ENCODE assay signal across 36 cellular contexts in the genomic region with DNA sequence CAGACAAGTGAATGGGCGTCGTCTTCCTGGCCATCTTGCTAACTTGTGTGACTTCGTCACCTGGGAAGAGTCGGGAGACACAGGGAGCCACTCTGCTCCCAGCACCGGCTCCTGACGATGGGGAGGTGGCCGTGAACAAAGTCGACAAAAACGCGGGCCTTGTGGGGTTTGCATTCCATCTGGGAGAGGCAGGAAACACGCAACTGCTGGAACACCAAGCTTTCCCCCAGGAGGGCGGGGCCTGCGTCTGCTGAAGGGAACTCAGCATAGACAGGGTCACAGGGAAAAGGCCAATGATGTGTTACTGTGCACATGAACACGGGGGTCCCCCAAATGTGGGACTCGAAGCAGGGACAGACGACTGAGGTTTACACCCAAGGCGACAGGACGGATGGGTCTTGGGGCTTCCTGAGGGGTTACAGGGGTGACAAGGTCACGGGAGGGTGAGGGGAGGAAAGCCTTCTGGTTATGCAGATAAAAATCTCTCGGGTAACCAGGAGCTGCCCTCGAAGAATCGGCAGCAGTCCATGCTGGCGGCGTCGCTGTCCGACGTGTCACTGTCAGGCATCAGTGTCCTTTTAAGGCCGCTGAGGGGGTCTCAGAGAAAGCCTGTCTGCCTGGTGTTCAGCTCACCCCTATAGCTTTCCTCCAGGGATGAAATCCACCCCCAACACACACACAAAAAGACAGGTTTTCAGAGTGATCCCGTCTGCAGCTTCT. TPM values are rescaled to one million over a fixed set of nuclear protein-coding genes. Genes with fewer than 3 reads are reported as not detected.
"Had no signal": no experiment of that assay in that cellular context is flagged by ENCODE, and none has a peak within 500 bp of the region (broad histone marks: within the 10 kb centered on the region; RNA-seq: fewer than 3 reads in every experiment).

No MANE protein-coding gene starts in this region.

- H3K27ac ChIP-seq: foreskin keratinocyte, heart right ventricle, left ventricle myocardium inferior, right lobe of liver, thoracic aorta, WERI-Rb-1 had no signal

- H3K9me3 ChIP-seq: heart right ventricle, left ventricle myocardium inferior, mucosa of descending colon, right lobe of liver, thoracic aorta had no signal

- H3K4me3 ChIP-seq: heart right ventricle, left ventricle myocardium inferior, lung, mucosa of descending colon, right lobe of liver, thoracic aorta had no signal

- H3K4me3 Mint-ChIP-seq: activated CD4-positive, alpha-beta T cell treated with anti-CD3 and anti-CD28 coated beads, Interleukin-2, amount 10 ng/mL, durations not matched to agents 24 days and 14 days; activated CD8-positive, alpha-beta T cell treated with anti-CD3 and anti-CD28 coated beads for 36 hours; activated T-cell treated with anti-CD3 and anti-CD28 coated beads, Interleukin-2, amount 50 U/mL, for 4 hours; activated T-helper 17 cell treated with anti-CD3 and anti-CD28 coated beads, Interleukin-2, amount 50 U/mL, for 72 hours; T-helper 17 cell; type B pancreatic cell had no signal

- H3K9me3 Mint-ChIP-seq: activated CD4-positive, alpha-beta T cell treated with anti-CD3 and anti-CD28 coated beads, Interleukin-2, amount 10 ng/mL, durations not matched to agents 24 days and 14 days; activated CD8-positive, alpha-beta T cell treated with anti-CD3 and anti-CD28 coated beads for 36 hours; activated T-cell treated with anti-CD3 and anti-CD28 coated beads, Interleukin-2, amount 50 U/mL, for 4 hours; activated T-helper 17 cell treated with anti-CD3 and anti-CD28 coated beads, Interleukin-2, amount 50 U/mL, for 72 hours; type B pancreatic cell had no signal

- ATAC-seq: activated CD4-positive, CD25-positive, alpha-beta regulatory T cell treated with anti-CD3 and anti-CD28 coated beads, Interleukin-2, amount 50 U/mL, for 24 hours; activated CD8-positive, alpha-beta T cell treated with anti-CD3 and anti-CD28 coated beads for 36 hours; activated T-cell treated with anti-CD3 and anti-CD28 coated beads, Interleukin-2, amount 50 U/mL, for 4 hours; activated T-helper 17 cell treated with anti-CD3 and anti-CD28 coated beads, Interleukin-2, amount 50 U/mL, for 72 hours; foreskin keratinocyte; heart right ventricle; mucosa of descending colon; right lobe of liver; stimulated activated naive CD8-positive, alpha-beta T cell treated with anti-CD3 and anti-CD28 coated beads, Interleukin-15, Interleukin-2, amounts not matched to agents 100 U/mL and 50 U/mL, for 24 hours; T-helper 17 cell had no signal

- DNase-seq: activated CD4-positive, alpha-beta T cell treated with anti-CD3 and anti-CD28 coated beads, Interleukin-2, amount 10 ng/mL, durations not matched to agents 24 days and 14 days; activated CD8-positive, alpha-beta T cell treated with anti-CD3 and anti-CD28 coated beads for 36 hours; activated gamma-delta T cell treated with Interleukin-2 at 50 U/mL for 16 hours; activated naive CD4-positive, alpha-beta T cell treated with anti-CD3 and anti-CD28 coated beads, Interleukin-2, amount 50 U/mL, for 16 hours; activated T-cell treated with anti-CD3 and anti-CD28 coated beads, Interleukin-2, amount 50 U/mL, for 4 hours; amniotic stem cell; caudate nucleus; cortex of kidney; foreskin keratinocyte; heart right ventricle; left ventricle myocardium inferior; mesendoderm; mucosa of descending colon; occipital lobe; right lobe of liver; stimulated activated CD4-positive, alpha-beta T cell treated with anti-CD3 and anti-CD28 coated beads, Interleukin-12 subunit alpha, Interleukin-12 subunit beta, amount 100 ng/mL, for 4 hours; stimulated activated CD4-positive, alpha-beta T cell treated with anti-CD3 and anti-CD28 coated beads, Interleukin-4, amount 100 ng/mL, for 1 hour; stimulated activated naive CD8-positive, alpha-beta T cell treated with anti-CD3 and anti-CD28 coated beads, Interleukin-15, Interleukin-2, amounts not matched to agents 100 U/mL and 50 U/mL, for 24 hours; SW 1271; T-helper 17 cell; T1000; WERI-Rb-1 had no signal

- H3K36me3 ChIP-seq: thoracic aorta, WERI-Rb-1 had no signal

- H3K27me3 Mint-ChIP-seq: activated CD8-positive, alpha-beta T cell treated with anti-CD3 and anti-CD28 coated beads for 36 hours; type B pancreatic cell had no signal

- H3K4me1 Mint-ChIP-seq: activated CD4-positive, alpha-beta T cell treated with anti-CD3 and anti-CD28 coated beads, Interleukin-2, amount 10 ng/mL, durations not matched to agents 24 days and 14 days; activated T-helper 17 cell treated with anti-CD3 and anti-CD28 coated beads, Interleukin-2, amount 50 U/mL, for 72 hours had no signal

- H3K27me3 ChIP-seq: foreskin keratinocyte, heart right ventricle, right lobe of liver had no signal

- H3K27ac Mint-ChIP-seq: activated CD4-positive, alpha-beta T cell treated with anti-CD3 and anti-CD28 coated beads, Interleukin-2, amount 10 ng/mL, durations not matched to agents 24 days and 14 days; activated CD8-positive, alpha-beta T cell treated with anti-CD3 and anti-CD28 coated beads for 36 hours; activated T-helper 17 cell treated with anti-CD3 and anti-CD28 coated beads, Interleukin-2, amount 50 U/mL, for 72 hours; T-helper 17 cell; type B pancreatic cell had no signal

- H3K4me1 ChIP-seq: foreskin keratinocyte had no signal

RNA-seq across cellular contexts. Expression of a gene that starts 28.2 kb away (rescaled TPM):
- total RNA-seq: activated CD4-positive, alpha-beta T cell treated with anti-CD3 and anti-CD28 coated beads, Interleukin-2, amount 10 ng/mL, durations not matched to agents 24 days and 14 days; activated CD8-positive, alpha-beta T cell treated with anti-CD3 and anti-CD28 coated beads for 36 hours; activated T-cell treated with anti-CD3 and anti-CD28 coated beads, Interleukin-2, amount 50 U/mL, for 4 hours; activated T-helper 17 cell treated with anti-CD3 and anti-CD28 coated beads, Interleukin-2, amount 50 U/mL, for 72 hours; astrocyte; chondrocyte; endothelial cell of umbilical vein; foreskin keratinocyte; heart right ventricle; left ventricle myocardium inferior; lung; mucosa of descending colon; myocyte; occipital lobe; renal cortical epithelial cell; right lobe of liver; skeletal muscle tissue; subcutaneous adipose tissue; T-helper 17 cell; thoracic aorta had no signal
- polyA plus RNA-seq: endothelial cell of umbilical vein, esophagus, foreskin keratinocyte, heart right ventricle, lung, neural cell had no signal

RNA-seq across cellular contexts. Expression of a gene that starts 51.1 kb away (rescaled TPM):
- total RNA-seq: activated CD4-positive, alpha-beta T cell treated with anti-CD3 and anti-CD28 coated beads, Interleukin-2, amount 10 ng/mL, durations not matched to agents 24 days and 14 days; activated CD8-positive, alpha-beta T cell treated with anti-CD3 and anti-CD28 coated beads for 36 hours; activated T-helper 17 cell treated with anti-CD3 and anti-CD28 coated beads, Interleukin-2, amount 50 U/mL, for 72 hours; endothelial cell of umbilical vein; skeletal muscle tissue; T-helper 17 cell had no signal
- polyA plus RNA-seq: endothelial cell of umbilical vein, neural cell had no signal

RNA-seq across cellular contexts. Expression of a gene that starts 52.4 kb away (rescaled TPM):
- total RNA-seq: T-helper 17 cell had no signal
- polyA plus RNA-seq: neural cell had no signal
